18 cellular contexts compared by ENCODE assay signal in the genomic region with DNA sequence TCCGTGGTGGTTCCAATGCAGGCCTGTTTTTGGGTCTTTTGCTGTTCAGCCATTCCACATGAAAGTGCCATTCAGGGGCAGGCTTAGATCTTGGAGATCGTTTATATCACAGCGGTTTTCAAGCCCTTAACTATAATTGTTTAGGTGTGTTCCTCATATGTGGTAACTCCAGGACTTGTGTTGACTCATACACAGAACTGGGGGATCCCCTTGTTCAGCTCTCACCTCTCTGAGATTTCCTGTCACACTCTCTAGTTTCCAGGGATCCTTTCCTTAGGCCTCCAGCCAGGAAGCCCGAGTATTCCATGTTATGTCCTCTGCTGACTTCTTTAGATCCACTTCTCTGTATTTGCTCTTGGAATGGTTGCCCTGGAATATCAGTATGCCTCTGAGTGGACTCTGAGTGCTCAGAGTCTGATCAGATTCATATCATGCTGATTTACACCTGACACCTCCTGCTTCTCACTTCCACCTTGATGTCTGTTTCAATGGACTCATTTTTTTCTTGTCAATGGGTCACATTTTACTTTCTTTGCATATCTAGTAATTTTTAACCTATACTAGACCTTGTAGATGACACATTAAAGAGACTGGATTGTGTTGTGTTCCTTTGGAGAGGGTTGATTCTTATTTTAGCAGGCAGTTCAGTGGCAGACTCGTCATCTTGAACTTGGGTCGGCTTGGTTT. TPM values are rescaled to one million over a fixed set of nuclear protein-coding genes. Genes with fewer than 3 reads are reported as not detected.
A peak's percentile ranks its signal among the peaks of the same experiment; 100 is the strongest.
DNase-seq lines count a peak whose midpoint lies in the region; ATAC-seq, FAIRE-seq and TF ChIP-seq lines count a peak whose summit lies in the region.
"Had no signal": no experiment of that assay in that cellular context is flagged by ENCODE, and none has a peak within 500 bp of the region (broad histone marks: within the 10 kb centered on the region; RNA-seq: fewer than 3 reads in every experiment).

No MANE protein-coding gene starts in this region.

- H3K79me2 ChIP-seq in HepG2 (ENCODE audit: insufficient read depth, low read length): no peaks in the 10 kb centered on the region

- DNase-seq in activated CD4-positive, alpha-beta T cell treated with anti-CD3 and anti-CD28 coated beads, Interleukin-2, amount 10 ng/mL, durations not matched to agents 7 days and 5 days: no peak
- no peak for DNase-seq in activated CD4-positive, alpha-beta T cell treated with anti-CD3 and anti-CD28 coated beads, Interleukin-2, amount 10 ng/mL, durations not matched to agents 24 days and 14 days
- DNase-seq in T-helper 17 cell (no peak), iPS-NIHi11 (ENCODE audit: low spot score) (no peak), HepG2 (ENCODE audit: low spot score) (no peak)
- DNase-seq in stimulated activated naive B cell treated with anti-CD40 and anti-IgM and Interleukin-4, amounts not matched to agents 10 μg/mL and 1 μg/mL and 100 μg/mL, for 72 hours: no peak
- DNase-seq: MV-4-11, NCI-H1417 treated with DMSO at 0.1 percent for 48 hours, NCI-H2029 treated with DMSO at 0.1 percent for 48 hours, NCI-H524 treated with DMSO at 0.1 percent for 48 hours had no signal

- TF ChIP-seq CTCF in HepG2 (CRISPR knock-in tag; IDR thresholded peaks at IDR 0.05): no peak

- in situ Hi-C loops in HepG2 (cut with HindIII; ENCODE audit: extremely low pct_ligation_motif_present, low pct_unique_long_range_greater_than_20kb): no loop called here

- no peak overlapping the region for H3K9ac ChIP-seq in BLaER1 treated with 17β-estradiol and CSF1 and Interleukin-3, amounts not matched to agents 10 nM and 100 nM
- H3K9ac ChIP-seq in HepG2 (ENCODE audit: insufficient read depth, low read depth, low read length): no peak overlapping the region

- H3K4me1 ChIP-seq in BLaER1 treated with 17β-estradiol and CSF1 and Interleukin-3, amounts not matched to agents 10 nM and 100 nM: peaks cover 41 to 63% (median 60%) of the 10 kb centered on the region in 10 experiments
- H3K4me1 ChIP-seq in HepG2 (ENCODE audit: insufficient read depth, low read length): no peaks in the 10 kb centered on the region
- H3K4me1 ChIP-seq: HAP-1 had no signal

- peaks cover 0 to 48% (median 0%) of the 10 kb centered on the region in 11 experiments; a peak in 6 of 22 replicates for H3K27me3 ChIP-seq in BLaER1 treated with 17β-estradiol and CSF1 and Interleukin-3, amounts not matched to agents 10 nM and 100 nM
- H3K27me3 ChIP-seq in HepG2 (ENCODE audit: control insufficient read depth in 1 of 2, insufficient read depth in 2 of 2, low read length in 2 of 2): peaks cover 40 to 91% of the 10 kb centered on the region in 2 experiments

- ATAC-seq in T-helper 17 cell: peak; percentile 59
- peak; percentile 59 to 75 for ATAC-seq in stimulated activated naive B cell treated with anti-CD40 and anti-IgM and Interleukin-4, amounts not matched to agents 10 μg/mL and 1 μg/mL and 100 μg/mL, for 72 hours (replicated peaks)
- ATAC-seq in HG03025 (IDR thresholded peaks at IDR 0.05; ENCODE audit: low FRiP score, unreplicated experiment): no peak
- ATAC-seq in HepG2: no peak

- peak overlapping the region in 9 of 11 experiments; percentile 48 to 98 (median 94); a peak in 17 of 22 replicates for H3K4me2 ChIP-seq in BLaER1 treated with 17β-estradiol and CSF1 and Interleukin-3, amounts not matched to agents 10 nM and 100 nM
- no peak overlapping the region for H3K4me2 ChIP-seq in HepG2 (ENCODE audit: low read depth, low read length)

- TF ChIP-seq POLR2A in HepG2 (IDR thresholded peaks at IDR 0.05; ENCODE audit: insufficient read depth in 1 of 2, low read depth in 2 of 2, low read length in 2 of 2): no peak

- POLR2A ChIA-PET in activated CD4-positive, alpha-beta T cell treated with anti-CD3 and anti-CD28 coated beads, Interleukin-2, amount 10 ng/mL, durations not matched to agents 7 days and 5 days (lab: Charles Lee): no interaction called here
- POLR2A ChIA-PET in HepG2 (lab: Yijun Ruan, JAX): no interaction called here

- 2% methylated on average over 6 of the region's 6 CpGs for WGBS in HepG2 (ENCODE audit: low lambda C conversion rate)

- no peaks in the 10 kb centered on the region for H4K20me1 ChIP-seq in BLaER1 treated with 17β-estradiol and CSF1 and Interleukin-3, amounts not matched to agents 10 nM and 100 nM
- 0 out of 2 replicates have a peak, but pooled peaks cover 4% of the 10 kb centered on the region for H4K20me1 ChIP-seq in HepG2 (ENCODE audit: insufficient read depth, low read length)

- no peak overlapping the region for H3K27ac ChIP-seq in BLaER1 treated with 17β-estradiol and CSF1 and Interleukin-3, amounts not matched to agents 10 nM and 100 nM
- H3K27ac ChIP-seq in HepG2 (ENCODE audit: extremely low read length, insufficient read depth, low read length): no peak overlapping the region
- H3K27ac ChIP-seq: RWPE1 had no signal

- TF ChIP-seq RAD21 in HepG2 (CRISPR knock-in tag; IDR thresholded peaks at IDR 0.05): no peak

- H3K4me1 Mint-ChIP-seq in activated CD4-positive, alpha-beta T cell treated with anti-CD3 and anti-CD28 coated beads, Interleukin-2, amount 10 ng/mL, durations not matched to agents 7 days and 5 days: peaks cover 20% of the 10 kb centered on the region
- peaks cover 10% of the 10 kb centered on the region for H3K4me1 Mint-ChIP-seq in activated CD4-positive, alpha-beta T cell treated with anti-CD3 and anti-CD28 coated beads, Interleukin-2, amount 10 ng/mL, durations not matched to agents 24 days and 14 days
- H3K4me1 Mint-ChIP-seq in T-helper 17 cell: peaks cover 4% of the 10 kb centered on the region
- peaks cover 0 to 5% of the 10 kb centered on the region in 2 donors for H3K4me1 Mint-ChIP-seq in stimulated activated naive B cell treated with anti-CD40 and anti-IgM and Interleukin-4, amounts not matched to agents 10 μg/mL and 1 μg/mL and 100 μg/mL, for 72 hours

- peak overlapping the region; percentile 54 for H3K27ac Mint-ChIP-seq in activated CD4-positive, alpha-beta T cell treated with anti-CD3 and anti-CD28 coated beads, Interleukin-2, amount 10 ng/mL, durations not matched to agents 7 days and 5 days
- no peak overlapping the region for H3K27ac Mint-ChIP-seq in activated CD4-positive, alpha-beta T cell treated with anti-CD3 and anti-CD28 coated beads, Interleukin-2, amount 10 ng/mL, durations not matched to agents 24 days and 14 days
- no peak overlapping the region for H3K27ac Mint-ChIP-seq in T-helper 17 cell
- no peak overlapping the region for H3K27ac Mint-ChIP-seq in stimulated activated naive B cell treated with anti-CD40 and anti-IgM and Interleukin-4, amounts not matched to agents 10 μg/mL and 1 μg/mL and 100 μg/mL, for 72 hours

- no peak for FAIRE-seq in HepG2 (lab: Jason Lieb, UNC)
- FAIRE-seq: A204.1, GM12891 had no signal

- H3K4me3 ChIP-seq in BLaER1 treated with 17β-estradiol and CSF1 and Interleukin-3, amounts not matched to agents 10 nM and 100 nM: no peak overlapping the region
- H3K4me3 ChIP-seq in HepG2 (replicated peaks in 1 of 3; ENCODE audit: insufficient read depth in 1 of 3, low read depth in 2 of 3, low read length in 3 of 3): no peak overlapping the region
- H3K4me3 ChIP-seq: HAP-1 had no signal

- TF ChIP-seq EP300 in HepG2 (IDR thresholded peaks at IDR 0.05; ENCODE audit: low read depth in 2 of 2, low read length in 2 of 2) (no peak), HepG2 (CRISPR knock-in tag; IDR thresholded peaks at IDR 0.05; ENCODE audit: borderline replicate concordance) (no peak)

- H2AFZ ChIP-seq in HepG2 (ENCODE audit: low read length): no peak overlapping the region

- H3K4me3 Mint-ChIP-seq in activated CD4-positive, alpha-beta T cell treated with anti-CD3 and anti-CD28 coated beads, Interleukin-2, amount 10 ng/mL, durations not matched to agents 7 days and 5 days: no peak overlapping the region
- H3K4me3 Mint-ChIP-seq in activated CD4-positive, alpha-beta T cell treated with anti-CD3 and anti-CD28 coated beads, Interleukin-2, amount 10 ng/mL, durations not matched to agents 24 days and 14 days: no peak overlapping the region
- no peak overlapping the region for H3K4me3 Mint-ChIP-seq in T-helper 17 cell
- no peak overlapping the region for H3K4me3 Mint-ChIP-seq in stimulated activated naive B cell treated with anti-CD40 and anti-IgM and Interleukin-4, amounts not matched to agents 10 μg/mL and 1 μg/mL and 100 μg/mL, for 72 hours

- BruUV-seq in HepG2 (replicated peaks; lab: Mats Ljungman, UMichigan): no TSS peak

- H3K9me3 Mint-ChIP-seq in activated CD4-positive, alpha-beta T cell treated with anti-CD3 and anti-CD28 coated beads, Interleukin-2, amount 10 ng/mL, durations not matched to agents 7 days and 5 days: peaks cover 24% of the 10 kb centered on the region
- peaks cover 10% of the 10 kb centered on the region for H3K9me3 Mint-ChIP-seq in activated CD4-positive, alpha-beta T cell treated with anti-CD3 and anti-CD28 coated beads, Interleukin-2, amount 10 ng/mL, durations not matched to agents 24 days and 14 days
- peaks cover 19 to 25% of the 10 kb centered on the region in 2 donors for H3K9me3 Mint-ChIP-seq in stimulated activated naive B cell treated with anti-CD40 and anti-IgM and Interleukin-4, amounts not matched to agents 10 μg/mL and 1 μg/mL and 100 μg/mL, for 72 hours

- peaks cover 25 to 33% (median 27%) of the 10 kb centered on the region in 11 experiments for H3K9me3 ChIP-seq in BLaER1 treated with 17β-estradiol and CSF1 and Interleukin-3, amounts not matched to agents 10 nM and 100 nM (replicated peaks in 1 of 11)
- H3K9me3 ChIP-seq in T-helper 17 cell (ENCODE audit: control insufficient read depth, low read length, poor library complexity, severe bottlenecking) (peaks cover 7% of the 10 kb centered on the region), HepG2 (ENCODE audit: low read length) (peaks cover 5% of the 10 kb centered on the region; the same call in 1 of the 2 replicates)

- H3K36me3 ChIP-seq in BLaER1 treated with 17β-estradiol and CSF1 and Interleukin-3, amounts not matched to agents 10 nM and 100 nM: peaks cover 0 to 4% (median 0%) of the 10 kb centered on the region in 11 experiments; a peak in 1 of 22 replicates
- no peaks in the 10 kb centered on the region for H3K36me3 ChIP-seq in HepG2 (replicated peaks in 1 of 2; ENCODE audit: control insufficient read depth in 1 of 2, insufficient read depth in 2 of 2, low read length in 2 of 2)
- H3K36me3 ChIP-seq: HAP-1 had no signal

- intact Hi-C loops in activated CD4-positive, alpha-beta T cell treated with anti-CD3 and anti-CD28 coated beads, Interleukin-2, amount 10 ng/mL, durations not matched to agents 24 days and 14 days (cut with micrococcal nuclease): loop anchor here (1.0 kb wide), 1 partner anchor 19 kb away; no protein-coding TSS in a partner anchor
- intact Hi-C loops in HepG2 (cut with micrococcal nuclease; ENCODE audit: unreplicated experiment): no loop called here

- H3K36me3 Mint-ChIP-seq in activated CD4-positive, alpha-beta T cell treated with anti-CD3 and anti-CD28 coated beads, Interleukin-2, amount 10 ng/mL, durations not matched to agents 7 days and 5 days (ENCODE audit: low read depth): peaks cover 21% of the 10 kb centered on the region
- H3K36me3 Mint-ChIP-seq in activated CD4-positive, alpha-beta T cell treated with anti-CD3 and anti-CD28 coated beads, Interleukin-2, amount 10 ng/mL, durations not matched to agents 24 days and 14 days (ENCODE audit: low read depth): peaks cover 8% of the 10 kb centered on the region
- peaks cover 3% of the 10 kb centered on the region for H3K36me3 Mint-ChIP-seq in T-helper 17 cell (ENCODE audit: low read depth)
- peaks cover 6 to 8% of the 10 kb centered on the region in 2 donors for H3K36me3 Mint-ChIP-seq in stimulated activated naive B cell treated with anti-CD40 and anti-IgM and Interleukin-4, amounts not matched to agents 10 μg/mL and 1 μg/mL and 100 μg/mL, for 72 hours

- peaks cover 35% of the 10 kb centered on the region for H3K27me3 Mint-ChIP-seq in activated CD4-positive, alpha-beta T cell treated with anti-CD3 and anti-CD28 coated beads, Interleukin-2, amount 10 ng/mL, durations not matched to agents 7 days and 5 days
- H3K27me3 Mint-ChIP-seq in activated CD4-positive, alpha-beta T cell treated with anti-CD3 and anti-CD28 coated beads, Interleukin-2, amount 10 ng/mL, durations not matched to agents 24 days and 14 days: peaks cover 49% of the 10 kb centered on the region
- no peaks in the 10 kb centered on the region for H3K27me3 Mint-ChIP-seq in T-helper 17 cell
- peaks cover 32 to 38% of the 10 kb centered on the region in 2 donors for H3K27me3 Mint-ChIP-seq in stimulated activated naive B cell treated with anti-CD40 and anti-IgM and Interleukin-4, amounts not matched to agents 10 μg/mL and 1 μg/mL and 100 μg/mL, for 72 hours

- CTCF ChIA-PET in activated CD4-positive, alpha-beta T cell treated with anti-CD3 and anti-CD28 coated beads, Interleukin-2, amount 10 ng/mL, durations not matched to agents 7 days and 5 days (lab: Charles Lee): no interaction called here
- CTCF ChIA-PET in HepG2 (lab: Yijun Ruan, JAX; ENCODE audit: low intra/inter-chr PET ratio, low total read pairs): no interaction called here

RNA-seq across cellular contexts. Expression of a gene that starts 13.0 kb away (rescaled TPM):
- 1 to 10 TPM in 1 of 2 experiments, under 1 TPM in 1; 0.94 to 1.5 TPM for total RNA-seq in activated CD4-positive, alpha-beta T cell treated with anti-CD3 and anti-CD28 coated beads, Interleukin-2, amount 10 ng/mL, durations not matched to agents 7 days and 5 days
- not detected in 2 replicates for total RNA-seq in activated CD4-positive, alpha-beta T cell treated with anti-CD3 and anti-CD28 coated beads, Interleukin-2, amount 10 ng/mL, durations not matched to agents 24 days and 14 days
- under 1 TPM in 1 of 2 donors, not detected in 1; 0.10 TPM for total RNA-seq in T-helper 17 cell
- 0.09 TPM in 1 of 2 replicates, not detected in the other for total RNA-seq in HepG2 (2016; rRNA removed; fragmentation: Illumina TruSeq; extraction: Trizol)
- total RNA-seq in HepG2 (2016; cell fraction: cytosol; rRNA removed; fragmentation: Illumina TruSeq; extraction: Trizol; ENCODE audit: low read depth): not detected in 2 replicates
- 0.04 TPM in 1 of 2 replicates, not detected in the other for total RNA-seq in HepG2 (2016; cell fraction: insoluble cytoplasmic fraction; rRNA removed; fragmentation: Illumina TruSeq; extraction: Trizol)
- 0.09 TPM in 1 of 2 replicates, not detected in the other for total RNA-seq in HepG2 (2016; cell fraction: membrane; rRNA removed; fragmentation: Illumina TruSeq; extraction: Trizol)
- 0.12 TPM in 1 of 2 replicates, not detected in the other for total RNA-seq in HepG2 (2016; cell fraction: nucleus; rRNA removed; fragmentation: Illumina TruSeq; extraction: Trizol)
- 0.12 and 0.17 TPM in 2 replicates for polyA plus RNA-seq in HepG2 (2011; rRNA removed)
- 0.09 and 0.12 TPM in 2 replicates for polyA plus RNA-seq in HepG2 (2011; cell fraction: cytosol; rRNA removed)
- 0.38 and 0.51 TPM in 2 replicates for polyA plus RNA-seq in HepG2 (2011; cell fraction: nucleus; rRNA removed)
- 0.09 and 0.19 TPM in 2 replicates for polyA plus RNA-seq in HepG2 (2012)
- not detected in 2 replicates for polyA plus RNA-seq in HepG2 (2016; cell fraction: cytosol; fragmentation: Illumina TruSeq; extraction: Trizol; ENCODE audit: low read depth)
- 0.08 TPM in 1 of 2 replicates, not detected in the other for polyA plus RNA-seq in HepG2 (2016; cell fraction: insoluble cytoplasmic fraction; fragmentation: Illumina TruSeq; extraction: Trizol; ENCODE audit: low read depth)
- polyA plus RNA-seq in HepG2 (2016; cell fraction: membrane; fragmentation: Illumina TruSeq; extraction: Trizol; ENCODE audit: low read depth): 0.05 TPM in 1 of 2 replicates, not detected in the other
- polyA plus RNA-seq in HepG2 (2016; cell fraction: nucleus; fragmentation: Illumina TruSeq; extraction: Trizol; ENCODE audit: insufficient read depth, low read depth): 0.35 and 0.41 TPM in 2 replicates
- polyA minus RNA-seq in HepG2 (2011; rRNA and poly(A)+ RNA removed; ENCODE audit: low replicate concordance): 0.24 TPM in 1 of 2 replicates, not detected in the other
- polyA minus RNA-seq in HepG2 (2011; cell fraction: cytosol; rRNA and poly(A)+ RNA removed): not detected in 2 replicates
- polyA minus RNA-seq in HepG2 (2011; cell fraction: nucleus; rRNA and poly(A)+ RNA removed): 0.12 and 0.13 TPM in 2 replicates
- total RNA-seq: G401, OCI-LY7 had no signal

Comparison
In these comparisons a context has a peak if more than half of its experiments do, and no peak if none do; other contexts are left out.
1. ATAC-seq: peak in T-helper 17 cell (single experiment) and stimulated activated naive B cell treated with anti-CD40 and anti-IgM and Interleukin-4, amounts not matched to agents 10 μg/mL and 1 μg/mL and 100 μg/mL, for 72 hours (2 of 2); none in HG03025 (single experiment) and HepG2 (single experiment).